1 cellular context compared by ENCODE assay signal in the genomic region with DNA sequence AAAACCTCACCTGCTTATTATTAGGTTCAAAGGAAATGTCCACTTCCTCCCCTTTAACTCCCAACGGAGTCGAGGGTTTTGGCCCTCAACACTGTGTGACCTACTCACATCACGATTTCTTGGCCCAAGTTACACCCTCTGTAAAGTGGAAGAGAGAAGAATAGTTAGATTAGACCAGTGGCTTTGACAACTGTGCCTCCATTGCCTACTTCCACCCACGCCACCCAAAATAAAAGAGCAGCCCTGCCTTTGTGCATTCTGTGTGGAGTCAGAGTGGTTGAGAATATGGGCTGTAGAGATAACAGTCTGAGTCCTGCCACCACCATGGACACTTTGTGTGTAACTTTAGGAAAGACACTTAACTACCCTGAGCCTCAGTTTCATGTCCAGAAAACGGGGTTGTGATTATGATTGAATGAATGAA.
A peak's percentile ranks its signal among the peaks of the same experiment; 100 is the strongest.
TF ChIP-seq lines count a peak whose summit lies in the region.

No MANE protein-coding gene starts in this region.

TF ChIP-seq in K562, 482 proteins besides CTCF, POLR2A, EP300 and RAD21 (continued from another document and continues in another):
- peak; percentile 87; the same call in 1 of the 2 replicates for TF ChIP-seq ZNF175 (CRISPR knock-in tag; IDR thresholded peaks at IDR 0.05; ENCODE audit: low read depth)
- TF ChIP-seq, protein P1, sequence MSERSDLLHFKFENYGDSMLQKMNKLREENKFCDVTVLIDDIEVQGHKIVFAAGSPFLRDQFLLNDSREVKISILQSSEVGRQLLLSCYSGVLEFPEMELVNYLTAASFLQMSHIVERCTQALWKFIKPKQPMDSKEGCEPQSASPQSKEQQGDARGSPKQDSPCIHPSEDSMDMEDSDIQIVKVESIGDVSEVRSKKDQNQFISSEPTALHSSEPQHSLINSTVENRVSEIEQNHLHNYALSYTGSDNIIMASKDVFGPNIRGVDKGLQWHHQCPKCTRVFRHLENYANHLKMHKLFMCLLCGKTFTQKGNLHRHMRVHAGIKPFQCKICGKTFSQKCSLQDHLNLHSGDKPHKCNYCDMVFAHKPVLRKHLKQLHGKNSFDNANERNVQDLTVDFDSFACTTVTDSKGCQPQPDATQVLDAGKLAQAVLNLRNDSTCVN (CRISPR knock-in tag; IDR thresholded peaks at IDR 0.05): 0 out of 2 replicates have a peak, but pooled peaks have one; percentile 4
- peak; percentile 90 for TF ChIP-seq SMAD4 (CRISPR knock-in tag; conservative IDR thresholded peaks at IDR 0.05)
- TF ChIP-seq SRSF3 (IDR thresholded peaks at IDR 0.05; ENCODE audit: insufficient read depth, low read length): no peak
- TF ChIP-seq, protein P2, sequence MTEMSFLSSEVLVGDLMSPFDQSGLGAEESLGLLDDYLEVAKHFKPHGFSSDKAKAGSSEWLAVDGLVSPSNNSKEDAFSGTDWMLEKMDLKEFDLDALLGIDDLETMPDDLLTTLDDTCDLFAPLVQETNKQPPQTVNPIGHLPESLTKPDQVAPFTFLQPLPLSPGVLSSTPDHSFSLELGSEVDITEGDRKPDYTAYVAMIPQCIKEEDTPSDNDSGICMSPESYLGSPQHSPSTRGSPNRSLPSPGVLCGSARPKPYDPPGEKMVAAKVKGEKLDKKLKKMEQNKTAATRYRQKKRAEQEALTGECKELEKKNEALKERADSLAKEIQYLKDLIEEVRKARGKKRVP (CRISPR knock-in tag; IDR thresholded peaks at IDR 0.05): peak; percentile 88
- TF ChIP-seq NR2C2 (CRISPR knock-in tag; IDR thresholded peaks at IDR 0.05): no peak
- peak; percentile 55 for TF ChIP-seq NR2C2 (tag; IDR thresholded peaks at IDR 0.05)
- TF ChIP-seq SOX6 (IDR thresholded peaks at IDR 0.05): 0 out of 2 replicates have a peak, but pooled peaks have one; percentile 19
- TF ChIP-seq ZFP30 (CRISPR knock-in tag; IDR thresholded peaks at IDR 0.05; ENCODE audit: borderline replicate concordance): no peak
- peak; percentile 65; the same call in 1 of the 2 replicates for TF ChIP-seq HINFP (tag; conservative IDR thresholded peaks at IDR 0.05; ENCODE audit: low read depth)
- peak; percentile 79; the same call in 1 of the 2 replicates for TF ChIP-seq ERF (CRISPR knock-in tag; IDR thresholded peaks at IDR 0.05)
- TF ChIP-seq, protein P3, sequence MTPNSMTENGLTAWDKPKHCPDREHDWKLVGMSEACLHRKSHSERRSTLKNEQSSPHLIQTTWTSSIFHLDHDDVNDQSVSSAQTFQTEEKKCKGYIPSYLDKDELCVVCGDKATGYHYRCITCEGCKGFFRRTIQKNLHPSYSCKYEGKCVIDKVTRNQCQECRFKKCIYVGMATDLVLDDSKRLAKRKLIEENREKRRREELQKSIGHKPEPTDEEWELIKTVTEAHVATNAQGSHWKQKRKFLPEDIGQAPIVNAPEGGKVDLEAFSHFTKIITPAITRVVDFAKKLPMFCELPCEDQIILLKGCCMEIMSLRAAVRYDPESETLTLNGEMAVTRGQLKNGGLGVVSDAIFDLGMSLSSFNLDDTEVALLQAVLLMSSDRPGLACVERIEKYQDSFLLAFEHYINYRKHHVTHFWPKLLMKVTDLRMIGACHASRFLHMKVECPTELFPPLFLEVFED (CRISPR knock-in tag; conservative IDR thresholded peaks at IDR 0.05): peak; percentile 28; the same call in 1 of the 2 replicates
- TF ChIP-seq KAT8 (IDR thresholded peaks at IDR 0.05; ENCODE audit: low read depth): no peak
- no peak for TF ChIP-seq HMG20A (CRISPR knock-in tag; conservative IDR thresholded peaks at IDR 0.05)
- peak; percentile 95 for TF ChIP-seq ZNF583 (CRISPR knock-in tag; IDR thresholded peaks at IDR 0.05)
- peak; percentile 37 for TF ChIP-seq RBBP5 (IDR thresholded peaks at IDR 0.05; ENCODE audit: borderline replicate concordance, insufficient read depth, low read length, poor library complexity, severe bottlenecking)
- no peak for TF ChIP-seq ZNF146 (CRISPR knock-in tag; IDR thresholded peaks at IDR 0.05; ENCODE audit: unreplicated experiment)
- TF ChIP-seq ZNF140 (CRISPR knock-in tag; IDR thresholded peaks at IDR 0.05): peak; percentile 55; the same call in 1 of the 2 replicates
- TF ChIP-seq SPI1 (IDR thresholded peaks at IDR 0.05; ENCODE audit: borderline replicate concordance, low read depth, low read length): peak; percentile 83
- TF ChIP-seq FOXA3 (CRISPR knock-in tag; conservative IDR thresholded peaks at IDR 0.05 in 1 of 2, IDR thresholded peaks at IDR 0.05 in 1 of 2): no peak
- TF ChIP-seq FOSL1 (tag; conservative IDR thresholded peaks at IDR 0.05): no peak
- peak; percentile 90 for TF ChIP-seq KLF6 (CRISPR knock-in tag; IDR thresholded peaks at IDR 0.05; ENCODE audit: borderline replicate concordance)
- 0 out of 2 replicates have a peak, but pooled peaks have one; percentile 24 for TF ChIP-seq PML (IDR thresholded peaks at IDR 0.05; ENCODE audit: low read length)
- 0 out of 2 replicates have a peak, but pooled peaks have one; percentile 33 for TF ChIP-seq ZFPM2 (CRISPR knock-in tag; IDR thresholded peaks at IDR 0.05)
- TF ChIP-seq PYGO2 (tag; IDR thresholded peaks at IDR 0.05): peak; percentile 86; the same call in 1 of the 2 replicates
- no peak for TF ChIP-seq U2AF2 (optimal IDR thresholded peaks at IDR 0.05; ENCODE audit: low read depth, low read length)
- peak; percentile 91 for TF ChIP-seq ZBTB17 (CRISPR knock-in tag; IDR thresholded peaks at IDR 0.05)
- no peak for TF ChIP-seq SIX5 (IDR thresholded peaks at IDR 0.05; ENCODE audit: borderline replicate concordance in 1 of 2, insufficient read depth in 1 of 2, low read depth in 1 of 2, low read length in 2 of 2)
- peak; percentile 16; the same call in 1 of the 2 replicates for TF ChIP-seq L3MBTL2 (IDR thresholded peaks at IDR 0.05)
- no peak for TF ChIP-seq RUNX1 (IDR thresholded peaks at IDR 0.05; ENCODE audit: low read depth)
- TF ChIP-seq EGR1 (conservative IDR thresholded peaks at IDR 0.05): peak; percentile 96
- TF ChIP-seq ZNF24 (IDR thresholded peaks at IDR 0.05): peak; percentile 93
- peak; percentile 87 for TF ChIP-seq ZNF41 (CRISPR knock-in tag; conservative IDR thresholded peaks at IDR 0.05)
- TF ChIP-seq HMBOX1 (IDR thresholded peaks at IDR 0.05): peak; percentile 82
- TF ChIP-seq USF2 (CRISPR knock-in tag; IDR thresholded peaks at IDR 0.05): no peak
- no peak for TF ChIP-seq SRF (CRISPR knock-in tag; IDR thresholded peaks at IDR 0.05)
- 0 out of 2 replicates have a peak, but pooled peaks have one; percentile 63 for TF ChIP-seq RREB1 (CRISPR knock-in tag; IDR thresholded peaks at IDR 0.05)
- no peak for TF ChIP-seq IRF1 (CRISPR knock-in tag; IDR thresholded peaks at IDR 0.05; ENCODE audit: borderline replicate concordance)
- peak; percentile 58 for TF ChIP-seq TEAD4 (IDR thresholded peaks at IDR 0.05; ENCODE audit: low read length)
- no peak for TF ChIP-seq TEAD4 (CRISPR knock-in tag; IDR thresholded peaks at IDR 0.05; ENCODE audit: borderline replicate concordance)
- TF ChIP-seq GTF2F1 (IDR thresholded peaks at IDR 0.05; ENCODE audit: low read depth, low read length): no peak
- peak; percentile 96 for TF ChIP-seq ZBTB9 (CRISPR knock-in tag; IDR thresholded peaks at IDR 0.05)
- TF ChIP-seq E2F3 (CRISPR knock-in tag; IDR thresholded peaks at IDR 0.05): peak; percentile 35; the same call in 1 of the 2 replicates
